In genomic region chr3:184198509-184198908, GRCh38 we compare ENCODE assay signal across 31 cellular contexts. TPM values are rescaled to one million over a fixed set of nuclear protein-coding genes. Genes with fewer than 3 reads are reported as not detected.
"Had no signal": no experiment of that assay in that cellular context is flagged by ENCODE, and none has a peak within 500 bp of the region (broad histone marks: within the 10 kb centered on the region; RNA-seq: fewer than 3 reads in every experiment).

No MANE protein-coding gene starts in this region.

- DNase-seq: colonic mucosa; effector CD8-positive, alpha-beta T cell; endodermal cell; foreskin fibroblast; gastrocnemius medialis; head of caudate nucleus; kidney; mesenchymal stem cell; mucosa of descending colon; naive B cell; stimulated activated CD4-positive, alpha-beta T cell treated with anti-CD3 and anti-CD28 coated beads, Interleukin-2, amount 100 ng/mL, for 24 hours; stimulated activated CD4-positive, alpha-beta T cell treated with anti-CD3 and anti-CD28 coated beads, Interleukin-4, amount 100 ng/mL, for 24 hours; stimulated activated naive CD4-positive, alpha-beta T cell treated with Interleukin-2 at 50 U/mL for 16 hours; upper lobe of left lung had no signal

- H3K4me3 Mint-ChIP-seq: dendritic cell treated with granulocyte-macrophage colony-stimulating factor and Interleukin-4, amounts not matched to agents 40 ng/mL and 50 ng/mL, for 4 days; endodermal cell; mesothelial cell of epicardium; naive B cell; natural killer cell treated with Interleukin-12 subunit alpha and Interleukin-12 subunit beta and Interleukin-15 and Interleukin-18, amount 100 ng/mL, for 72 hours; neural progenitor cell; stimulated activated effector memory CD8-positive, alpha-beta T cell treated with anti-CD3 and anti-CD28 coated beads, Interleukin-12 subunit alpha, Interleukin-12 subunit beta, amount 100 ng/mL, for 72 hours had no signal

- FAIRE-seq: kidney, urothelium cell line had no signal

- H3K4me1 ChIP-seq: colonic mucosa, gastrocnemius medialis, left lung, neural progenitor cell, parathyroid adenoma, right atrium auricular region, tibial nerve, upper lobe of left lung had no signal

- H3K9me3 Mint-ChIP-seq: dendritic cell treated with granulocyte-macrophage colony-stimulating factor and Interleukin-4, amounts not matched to agents 40 ng/mL and 50 ng/mL, for 4 days; endodermal cell; mesothelial cell of epicardium; naive B cell; natural killer cell treated with Interleukin-12 subunit alpha and Interleukin-12 subunit beta and Interleukin-15 and Interleukin-18, amount 100 ng/mL, for 72 hours; neural progenitor cell; stimulated activated effector memory CD8-positive, alpha-beta T cell treated with anti-CD3 and anti-CD28 coated beads, Interleukin-12 subunit alpha, Interleukin-12 subunit beta, amount 100 ng/mL, for 72 hours had no signal

- H3K27ac ChIP-seq: colonic mucosa, epithelial cell of prostate, gastrocnemius medialis, left lung, neural progenitor cell, parathyroid adenoma, right atrium auricular region, thoracic aorta, tibial nerve, upper lobe of left lung had no signal

- H3K9ac ChIP-seq: neural progenitor cell, parathyroid adenoma had no signal

- H3K4me3 ChIP-seq: colonic mucosa, gastrocnemius medialis, left lung, mucosa of descending colon, neural progenitor cell, right atrium auricular region, thoracic aorta, tibial nerve, upper lobe of left lung had no signal

- H3K4me2 ChIP-seq: neural progenitor cell had no signal

- H2AFZ ChIP-seq: neural progenitor cell, parathyroid adenoma had no signal

- H3K27me3 ChIP-seq: colonic mucosa, gastrocnemius medialis, left lung, neural progenitor cell, right atrium auricular region, tibial nerve, upper lobe of left lung had no signal

- H3K36me3 ChIP-seq: colonic mucosa, neural progenitor cell had no signal

- H3K27ac Mint-ChIP-seq: dendritic cell treated with granulocyte-macrophage colony-stimulating factor and Interleukin-4, amounts not matched to agents 40 ng/mL and 50 ng/mL, for 4 days; endodermal cell; mesothelial cell of epicardium; natural killer cell treated with Interleukin-12 subunit alpha and Interleukin-12 subunit beta and Interleukin-15 and Interleukin-18, amount 100 ng/mL, for 72 hours; neural progenitor cell; progenitor cell of endocrine pancreas; stimulated activated effector memory CD8-positive, alpha-beta T cell treated with anti-CD3 and anti-CD28 coated beads, Interleukin-12 subunit alpha, Interleukin-12 subunit beta, amount 100 ng/mL, for 72 hours had no signal

- H3K27me3 Mint-ChIP-seq: natural killer cell treated with Interleukin-12 subunit alpha and Interleukin-12 subunit beta and Interleukin-15 and Interleukin-18, amount 100 ng/mL, for 72 hours; progenitor cell of endocrine pancreas had no signal

- H3K9me3 ChIP-seq: colonic mucosa, gastrocnemius medialis, left lung, mucosa of descending colon, right atrium auricular region, thoracic aorta, tibial nerve, upper lobe of left lung had no signal

- H3K4me1 Mint-ChIP-seq: endodermal cell; mesothelial cell of epicardium; neural progenitor cell; stimulated activated effector memory CD8-positive, alpha-beta T cell treated with anti-CD3 and anti-CD28 coated beads, Interleukin-12 subunit alpha, Interleukin-12 subunit beta, amount 100 ng/mL, for 72 hours had no signal

- ATAC-seq: esophagus mucosa; gastrocnemius medialis; left lung; mucosa of descending colon; sciatic nerve; stimulated activated effector memory CD8-positive, alpha-beta T cell treated with anti-CD3 and anti-CD28 coated beads, Interleukin-12 subunit alpha, Interleukin-12 subunit beta, amount 100 ng/mL, for 72 hours had no signal

- H3K79me2 ChIP-seq: parathyroid adenoma had no signal

RNA-seq across cellular contexts. Expression of gene VWA5B2, which starts 30.9 kb away (rescaled TPM):
- total RNA-seq: esophagus mucosa; gastrocnemius medialis; lower leg skin; natural killer cell treated with Interleukin-12 subunit alpha and Interleukin-12 subunit beta and Interleukin-15 and Interleukin-18, amount 100 ng/mL, for 72 hours; osteoblast; right atrium auricular region; thoracic aorta had no signal
